Comparison of ENCODE assay signal across 13 cellular contexts in the genomic region with DNA sequence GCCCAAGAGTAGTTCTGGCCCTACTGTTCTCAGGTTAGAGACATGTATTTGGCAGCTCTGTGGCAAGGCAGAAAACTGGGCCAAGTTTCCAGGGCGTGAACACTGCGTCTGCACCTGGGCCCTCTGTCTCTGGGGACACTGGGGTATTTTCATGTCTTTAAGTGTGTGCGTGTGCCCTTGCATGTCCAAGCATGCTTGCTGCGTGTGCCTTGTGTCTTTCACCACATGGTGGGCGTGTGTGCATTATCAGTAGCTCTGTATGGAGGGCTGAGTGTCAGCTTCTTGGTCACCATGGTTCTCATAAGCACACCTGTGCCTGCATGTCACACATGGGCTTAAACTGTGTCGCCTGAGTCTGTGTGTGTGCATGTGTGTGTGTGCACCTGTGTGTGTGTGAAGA.
DNase-seq lines count a peak whose midpoint lies in the region; ATAC-seq and TF ChIP-seq lines count a peak whose summit lies in the region.
"Had no signal": no experiment of that assay in that cellular context is flagged by ENCODE, and none has a peak within 500 bp of the region (broad histone marks: within the 10 kb centered on the region; RNA-seq: fewer than 3 reads in every experiment).

No MANE protein-coding gene starts in this region.

- no peaks in the 10 kb centered on the region for H3K27me3 Mint-ChIP-seq in activated T-cell treated with anti-CD3 and anti-CD28 coated beads, Interleukin-2, amount 50 U/mL, for 24 hours
- H3K27me3 Mint-ChIP-seq: dendritic cell treated with granulocyte-macrophage colony-stimulating factor and Interleukin-4, amounts not matched to agents 40 ng/mL and 50 ng/mL, for 4 days; naive thymus-derived CD8-positive, alpha-beta T cell had no signal

- no peak for TF ChIP-seq CTCF in foreskin keratinocyte (conservative IDR thresholded peaks at IDR 0.05)

- DNase-seq in foreskin keratinocyte (no peak), medulla oblongata (ENCODE audit: extremely low spot score) (no peak), DMS153 (lab: John Stamatoyannopoulos, UW) (no peak), SHP77 treated with DMSO at 0.1 percent for 48 hours (lab: John Stamatoyannopoulos, UW) (no peak)
- DNase-seq in activated T-cell treated with anti-CD3 and anti-CD28 coated beads, Interleukin-2, amount 50 U/mL, for 24 hours: no peak
- DNase-seq: activated effector memory CD4-positive, alpha-beta T cell treated with Interleukin-2 at 50 U/mL for 16 hours; naive thymus-derived CD8-positive, alpha-beta T cell; NCI-H524 had no signal

- H3K36me3 Mint-ChIP-seq in activated T-cell treated with anti-CD3 and anti-CD28 coated beads, Interleukin-2, amount 50 U/mL, for 24 hours (ENCODE audit: low read depth): peaks cover 54% of the 10 kb centered on the region

- peak; percentile 73 for ATAC-seq in GM18520 (IDR thresholded peaks at IDR 0.05; ENCODE audit: unreplicated experiment)
- ATAC-seq in GM21529 (IDR thresholded peaks at IDR 0.05; ENCODE audit: unreplicated experiment): peak; percentile 82
- ATAC-seq in HG03159 (IDR thresholded peaks at IDR 0.05; ENCODE audit: unreplicated experiment): peak; percentile 82
- peak; percentile 16 for ATAC-seq in foreskin keratinocyte
- ATAC-seq: naive thymus-derived CD8-positive, alpha-beta T cell had no signal

- H3K4me3 Mint-ChIP-seq in activated T-cell treated with anti-CD3 and anti-CD28 coated beads, Interleukin-2, amount 50 U/mL, for 24 hours: no peak overlapping the region
- H3K4me3 Mint-ChIP-seq: dendritic cell treated with granulocyte-macrophage colony-stimulating factor and Interleukin-4, amounts not matched to agents 40 ng/mL and 50 ng/mL, for 4 days; naive thymus-derived CD8-positive, alpha-beta T cell had no signal

- H3K27me3 ChIP-seq in foreskin keratinocyte: no peaks in the 10 kb centered on the region
- H3K27me3 ChIP-seq: tibial artery had no signal

- no peaks in the 10 kb centered on the region for H3K4me1 ChIP-seq in foreskin keratinocyte

- peaks cover 5% of the 10 kb centered on the region for H3K4me1 Mint-ChIP-seq in activated T-cell treated with anti-CD3 and anti-CD28 coated beads, Interleukin-2, amount 50 U/mL, for 24 hours (ENCODE audit: low read depth)

- no peak overlapping the region for H3K27ac ChIP-seq in foreskin keratinocyte
- H3K27ac ChIP-seq: tibial artery had no signal

- no peak overlapping the region for H3K27ac Mint-ChIP-seq in activated T-cell treated with anti-CD3 and anti-CD28 coated beads, Interleukin-2, amount 50 U/mL, for 24 hours
- H3K27ac Mint-ChIP-seq: dendritic cell treated with granulocyte-macrophage colony-stimulating factor and Interleukin-4, amounts not matched to agents 40 ng/mL and 50 ng/mL, for 4 days had no signal

- H3K9me3 Mint-ChIP-seq in activated T-cell treated with anti-CD3 and anti-CD28 coated beads, Interleukin-2, amount 50 U/mL, for 24 hours: no peaks in the 10 kb centered on the region
- H3K9me3 Mint-ChIP-seq: dendritic cell treated with granulocyte-macrophage colony-stimulating factor and Interleukin-4, amounts not matched to agents 40 ng/mL and 50 ng/mL, for 4 days; naive thymus-derived CD8-positive, alpha-beta T cell had no signal

Comparison
In these comparisons a context has a peak if more than half of its experiments do, and no peak if none do; other contexts are left out.
1. ATAC-seq: peak in every context shown above with its lines; median percentile 82 in GM21529; 82 in HG03159; 73 in GM18520; 16 in foreskin keratinocyte.